ENCODE assay signal across 1 cellular context in the genomic region with DNA sequence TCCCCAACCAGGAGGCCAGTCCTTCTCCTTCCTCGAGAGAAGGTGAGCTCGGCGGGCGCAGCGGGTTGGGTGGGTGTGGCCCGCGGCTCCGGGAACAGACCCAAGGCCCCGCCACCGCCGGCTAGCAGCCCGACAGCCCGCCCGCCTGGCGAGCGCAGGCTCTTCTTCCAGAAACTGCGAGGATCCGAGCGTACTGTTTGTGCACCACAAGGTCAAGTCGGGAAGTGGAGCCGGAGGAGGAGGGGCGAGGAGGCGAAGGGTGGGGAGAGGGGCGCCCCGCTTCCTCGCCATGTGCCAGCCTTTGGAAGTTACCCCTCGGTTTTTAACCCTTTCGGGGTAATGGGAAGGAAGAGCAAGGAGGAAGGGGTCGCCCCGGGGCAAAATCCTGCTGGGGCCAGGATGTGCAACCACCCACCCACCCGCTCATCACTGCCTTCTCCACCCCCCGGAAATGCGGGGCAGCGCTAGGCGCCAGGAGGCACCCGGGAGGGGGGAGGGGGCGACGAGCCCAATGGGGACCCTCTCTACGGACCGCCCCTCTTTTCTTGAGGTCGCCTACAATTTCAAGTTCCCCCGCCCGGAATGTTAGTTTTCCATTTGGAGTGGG.
TF ChIP-seq lines count a peak whose summit lies in the region.

No MANE protein-coding gene starts in this region.

TF ChIP-seq in K562, 482 proteins besides CTCF, POLR2A, EP300 and RAD21 (continued from another document and continues in another):
- TF ChIP-seq, protein P1, sequence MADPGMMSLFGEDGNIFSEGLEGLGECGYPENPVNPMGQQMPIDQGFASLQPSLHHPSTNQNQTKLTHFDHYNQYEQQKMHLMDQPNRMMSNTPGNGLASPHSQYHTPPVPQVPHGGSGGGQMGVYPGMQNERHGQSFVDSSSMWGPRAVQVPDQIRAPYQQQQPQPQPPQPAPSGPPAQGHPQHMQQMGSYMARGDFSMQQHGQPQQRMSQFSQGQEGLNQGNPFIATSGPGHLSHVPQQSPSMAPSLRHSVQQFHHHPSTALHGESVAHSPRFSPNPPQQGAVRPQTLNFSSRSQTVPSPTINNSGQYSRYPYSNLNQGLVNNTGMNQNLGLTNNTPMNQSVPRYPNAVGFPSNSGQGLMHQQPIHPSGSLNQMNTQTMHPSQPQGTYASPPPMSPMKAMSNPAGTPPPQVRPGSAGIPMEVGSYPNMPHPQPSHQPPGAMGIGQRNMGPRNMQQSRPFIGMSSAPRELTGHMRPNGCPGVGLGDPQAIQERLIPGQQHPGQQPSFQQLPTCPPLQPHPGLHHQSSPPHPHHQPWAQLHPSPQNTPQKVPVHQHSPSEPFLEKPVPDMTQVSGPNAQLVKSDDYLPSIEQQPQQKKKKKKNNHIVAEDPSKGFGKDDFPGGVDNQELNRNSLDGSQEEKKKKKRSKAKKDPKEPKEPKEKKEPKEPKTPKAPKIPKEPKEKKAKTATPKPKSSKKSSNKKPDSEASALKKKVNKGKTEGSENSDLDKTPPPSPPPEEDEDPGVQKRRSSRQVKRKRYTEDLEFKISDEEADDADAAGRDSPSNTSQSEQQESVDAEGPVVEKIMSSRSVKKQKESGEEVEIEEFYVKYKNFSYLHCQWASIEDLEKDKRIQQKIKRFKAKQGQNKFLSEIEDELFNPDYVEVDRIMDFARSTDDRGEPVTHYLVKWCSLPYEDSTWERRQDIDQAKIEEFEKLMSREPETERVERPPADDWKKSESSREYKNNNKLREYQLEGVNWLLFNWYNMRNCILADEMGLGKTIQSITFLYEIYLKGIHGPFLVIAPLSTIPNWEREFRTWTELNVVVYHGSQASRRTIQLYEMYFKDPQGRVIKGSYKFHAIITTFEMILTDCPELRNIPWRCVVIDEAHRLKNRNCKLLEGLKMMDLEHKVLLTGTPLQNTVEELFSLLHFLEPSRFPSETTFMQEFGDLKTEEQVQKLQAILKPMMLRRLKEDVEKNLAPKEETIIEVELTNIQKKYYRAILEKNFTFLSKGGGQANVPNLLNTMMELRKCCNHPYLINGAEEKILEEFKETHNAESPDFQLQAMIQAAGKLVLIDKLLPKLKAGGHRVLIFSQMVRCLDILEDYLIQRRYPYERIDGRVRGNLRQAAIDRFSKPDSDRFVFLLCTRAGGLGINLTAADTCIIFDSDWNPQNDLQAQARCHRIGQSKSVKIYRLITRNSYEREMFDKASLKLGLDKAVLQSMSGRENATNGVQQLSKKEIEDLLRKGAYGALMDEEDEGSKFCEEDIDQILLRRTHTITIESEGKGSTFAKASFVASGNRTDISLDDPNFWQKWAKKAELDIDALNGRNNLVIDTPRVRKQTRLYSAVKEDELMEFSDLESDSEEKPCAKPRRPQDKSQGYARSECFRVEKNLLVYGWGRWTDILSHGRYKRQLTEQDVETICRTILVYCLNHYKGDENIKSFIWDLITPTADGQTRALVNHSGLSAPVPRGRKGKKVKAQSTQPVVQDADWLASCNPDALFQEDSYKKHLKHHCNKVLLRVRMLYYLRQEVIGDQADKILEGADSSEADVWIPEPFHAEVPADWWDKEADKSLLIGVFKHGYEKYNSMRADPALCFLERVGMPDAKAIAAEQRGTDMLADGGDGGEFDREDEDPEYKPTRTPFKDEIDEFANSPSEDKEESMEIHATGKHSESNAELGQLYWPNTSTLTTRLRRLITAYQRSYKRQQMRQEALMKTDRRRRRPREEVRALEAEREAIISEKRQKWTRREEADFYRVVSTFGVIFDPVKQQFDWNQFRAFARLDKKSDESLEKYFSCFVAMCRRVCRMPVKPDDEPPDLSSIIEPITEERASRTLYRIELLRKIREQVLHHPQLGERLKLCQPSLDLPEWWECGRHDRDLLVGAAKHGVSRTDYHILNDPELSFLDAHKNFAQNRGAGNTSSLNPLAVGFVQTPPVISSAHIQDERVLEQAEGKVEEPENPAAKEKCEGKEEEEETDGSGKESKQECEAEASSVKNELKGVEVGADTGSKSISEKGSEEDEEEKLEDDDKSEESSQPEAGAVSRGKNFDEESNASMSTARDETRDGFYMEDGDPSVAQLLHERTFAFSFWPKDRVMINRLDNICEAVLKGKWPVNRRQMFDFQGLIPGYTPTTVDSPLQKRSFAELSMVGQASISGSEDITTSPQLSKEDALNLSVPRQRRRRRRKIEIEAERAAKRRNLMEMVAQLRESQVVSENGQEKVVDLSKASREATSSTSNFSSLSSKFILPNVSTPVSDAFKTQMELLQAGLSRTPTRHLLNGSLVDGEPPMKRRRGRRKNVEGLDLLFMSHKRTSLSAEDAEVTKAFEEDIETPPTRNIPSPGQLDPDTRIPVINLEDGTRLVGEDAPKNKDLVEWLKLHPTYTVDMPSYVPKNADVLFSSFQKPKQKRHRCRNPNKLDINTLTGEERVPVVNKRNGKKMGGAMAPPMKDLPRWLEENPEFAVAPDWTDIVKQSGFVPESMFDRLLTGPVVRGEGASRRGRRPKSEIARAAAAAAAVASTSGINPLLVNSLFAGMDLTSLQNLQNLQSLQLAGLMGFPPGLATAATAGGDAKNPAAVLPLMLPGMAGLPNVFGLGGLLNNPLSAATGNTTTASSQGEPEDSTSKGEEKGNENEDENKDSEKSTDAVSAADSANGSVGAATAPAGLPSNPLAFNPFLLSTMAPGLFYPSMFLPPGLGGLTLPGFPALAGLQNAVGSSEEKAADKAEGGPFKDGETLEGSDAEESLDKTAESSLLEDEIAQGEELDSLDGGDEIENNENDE (IDR thresholded peaks at IDR 0.05; ENCODE audit: low read depth, low read length) = no peak
- TF ChIP-seq ZNF232 (CRISPR knock-in tag; IDR thresholded peaks at IDR 0.05) (no peak), TARDBP (IDR thresholded peaks at IDR 0.05) (no peak), ELF1 (tag; IDR thresholded peaks at IDR 0.05) (peak; percentile 72), KLF16 (IDR thresholded peaks at IDR 0.05) (no peak), ARNT (IDR thresholded peaks at IDR 0.05) (no peak), FOXJ3 (CRISPR knock-in tag; IDR thresholded peaks at IDR 0.05) (no peak), MYBL2 (IDR thresholded peaks at IDR 0.05; ENCODE audit: low read depth) (no peak), MYBL2 (CRISPR knock-in tag; IDR thresholded peaks at IDR 0.05; ENCODE audit: borderline replicate concordance) (no peak), SMAD4 (CRISPR knock-in tag; conservative IDR thresholded peaks at IDR 0.05) (peak; percentile 62; the same call in 1 of the 2 replicates), HDAC3 (IDR thresholded peaks at IDR 0.05; ENCODE audit: borderline replicate concordance, partially characterized antibody) (no peak), SMAD1 (IDR thresholded peaks at IDR 0.05; ENCODE audit: low read depth, low read length, partially characterized antibody) (no peak), CTBP1 (IDR thresholded peaks at IDR 0.05; ENCODE audit: borderline replicate concordance) (peak; percentile 55; the same call in 1 of the 2 replicates), COPS2 (conservative IDR thresholded peaks at IDR 0.05) (no peak), SIN3A (IDR thresholded peaks at IDR 0.05; ENCODE audit: borderline replicate concordance in 2 of 2, control insufficient read depth in 1 of 2, low read depth in 2 of 2, low read length in 2 of 2) (no peak; a peak in 2 of 4 replicates), MXI1 (IDR thresholded peaks at IDR 0.05; ENCODE audit: low read depth, low read length) (no peak), HMG20B (CRISPR knock-in tag; IDR thresholded peaks at IDR 0.05) (no peak), ZNF79 (CRISPR knock-in tag; IDR thresholded peaks at IDR 0.05; ENCODE audit: low read depth) (no peak), MTA1 (IDR thresholded peaks at IDR 0.05; ENCODE audit: borderline replicate concordance) (no peak), TEAD4 (IDR thresholded peaks at IDR 0.05; ENCODE audit: low read length) (0 out of 2 replicates have a peak, but pooled peaks have one; percentile 3), TEAD4 (CRISPR knock-in tag; IDR thresholded peaks at IDR 0.05; ENCODE audit: borderline replicate concordance) (no peak), NRF1 (conservative IDR thresholded peaks at IDR 0.05 in 1 of 2, IDR thresholded peaks at IDR 0.05 in 1 of 2) (peak; percentile 63 to 74), CC2D1A (IDR thresholded peaks at IDR 0.05) (no peak), MAFG (tag; conservative IDR thresholded peaks at IDR 0.05) (no peak), RFX1 (IDR thresholded peaks at IDR 0.05) (no peak), NCOA6 (IDR thresholded peaks at IDR 0.05) (peak; percentile 60; the same call in 1 of the 2 replicates), PRMT5 (CRISPR knock-in tag; IDR thresholded peaks at IDR 0.05) (no peak), BCL6 (CRISPR knock-in tag; IDR thresholded peaks at IDR 0.05) (no peak)
- TF ChIP-seq, protein P2, sequence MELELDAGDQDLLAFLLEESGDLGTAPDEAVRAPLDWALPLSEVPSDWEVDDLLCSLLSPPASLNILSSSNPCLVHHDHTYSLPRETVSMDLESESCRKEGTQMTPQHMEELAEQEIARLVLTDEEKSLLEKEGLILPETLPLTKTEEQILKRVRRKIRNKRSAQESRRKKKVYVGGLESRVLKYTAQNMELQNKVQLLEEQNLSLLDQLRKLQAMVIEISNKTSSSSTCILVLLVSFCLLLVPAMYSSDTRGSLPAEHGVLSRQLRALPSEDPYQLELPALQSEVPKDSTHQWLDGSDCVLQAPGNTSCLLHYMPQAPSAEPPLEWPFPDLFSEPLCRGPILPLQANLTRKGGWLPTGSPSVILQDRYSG (tag; conservative IDR thresholded peaks at IDR 0.05; ENCODE audit: low read depth) = no peak
- TF ChIP-seq, protein P3, sequence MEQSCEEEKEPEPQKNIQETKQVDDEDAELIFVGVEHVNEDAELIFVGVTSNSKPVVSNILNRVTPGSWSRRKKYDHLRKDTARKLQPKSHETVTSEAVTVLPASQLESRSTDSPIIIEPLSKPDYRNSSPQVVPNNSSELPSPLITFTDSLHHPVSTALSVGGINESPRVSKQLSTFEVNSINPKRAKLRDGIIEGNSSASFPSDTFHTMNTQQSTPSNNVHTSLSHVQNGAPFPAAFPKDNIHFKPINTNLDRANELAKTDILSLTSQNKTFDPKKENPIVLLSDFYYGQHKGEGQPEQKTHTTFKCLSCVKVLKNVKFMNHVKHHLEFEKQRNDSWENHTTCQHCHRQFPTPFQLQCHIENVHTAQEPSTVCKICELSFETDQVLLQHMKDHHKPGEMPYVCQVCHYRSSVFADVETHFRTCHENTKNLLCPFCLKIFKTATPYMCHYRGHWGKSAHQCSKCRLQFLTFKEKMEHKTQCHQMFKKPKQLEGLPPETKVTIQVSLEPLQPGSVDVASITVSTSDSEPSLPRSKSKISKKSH (CRISPR knock-in tag; IDR thresholded peaks at IDR 0.05) = no peak
- TF ChIP-seq, protein P4, sequence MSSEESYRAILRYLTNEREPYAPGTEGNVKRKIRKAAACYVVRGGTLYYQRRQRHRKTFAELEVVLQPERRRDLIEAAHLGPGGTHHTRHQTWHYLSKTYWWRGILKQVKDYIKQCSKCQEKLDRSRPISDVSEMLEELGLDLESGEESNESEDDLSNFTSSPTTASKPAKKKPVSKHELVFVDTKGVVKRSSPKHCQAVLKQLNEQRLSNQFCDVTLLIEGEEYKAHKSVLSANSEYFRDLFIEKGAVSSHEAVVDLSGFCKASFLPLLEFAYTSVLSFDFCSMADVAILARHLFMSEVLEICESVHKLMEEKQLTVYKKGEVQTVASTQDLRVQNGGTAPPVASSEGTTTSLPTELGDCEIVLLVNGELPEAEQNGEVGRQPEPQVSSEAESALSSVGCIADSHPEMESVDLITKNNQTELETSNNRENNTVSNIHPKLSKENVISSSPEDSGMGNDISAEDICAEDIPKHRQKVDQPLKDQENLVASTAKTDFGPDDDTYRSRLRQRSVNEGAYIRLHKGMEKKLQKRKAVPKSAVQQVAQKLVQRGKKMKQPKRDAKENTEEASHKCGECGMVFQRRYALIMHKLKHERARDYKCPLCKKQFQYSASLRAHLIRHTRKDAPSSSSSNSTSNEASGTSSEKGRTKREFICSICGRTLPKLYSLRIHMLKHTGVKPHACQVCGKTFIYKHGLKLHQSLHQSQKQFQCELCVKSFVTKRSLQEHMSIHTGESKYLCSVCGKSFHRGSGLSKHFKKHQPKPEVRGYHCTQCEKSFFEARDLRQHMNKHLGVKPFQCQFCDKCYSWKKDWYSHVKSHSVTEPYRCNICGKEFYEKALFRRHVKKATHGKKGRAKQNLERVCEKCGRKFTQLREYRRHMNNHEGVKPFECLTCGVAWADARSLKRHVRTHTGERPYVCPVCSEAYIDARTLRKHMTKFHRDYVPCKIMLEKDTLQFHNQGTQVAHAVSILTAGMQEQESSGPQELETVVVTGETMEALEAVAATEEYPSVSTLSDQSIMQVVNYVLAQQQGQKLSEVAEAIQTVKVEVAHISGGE (CRISPR knock-in tag; IDR thresholded peaks at IDR 0.05) = peak in 1 of 3 experiments; percentile 53; a peak in 1 of 6 replicates
- TF ChIP-seq, protein P5, sequence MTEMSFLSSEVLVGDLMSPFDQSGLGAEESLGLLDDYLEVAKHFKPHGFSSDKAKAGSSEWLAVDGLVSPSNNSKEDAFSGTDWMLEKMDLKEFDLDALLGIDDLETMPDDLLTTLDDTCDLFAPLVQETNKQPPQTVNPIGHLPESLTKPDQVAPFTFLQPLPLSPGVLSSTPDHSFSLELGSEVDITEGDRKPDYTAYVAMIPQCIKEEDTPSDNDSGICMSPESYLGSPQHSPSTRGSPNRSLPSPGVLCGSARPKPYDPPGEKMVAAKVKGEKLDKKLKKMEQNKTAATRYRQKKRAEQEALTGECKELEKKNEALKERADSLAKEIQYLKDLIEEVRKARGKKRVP (CRISPR knock-in tag; IDR thresholded peaks at IDR 0.05) = no peak
